20 cellular contexts compared by ENCODE assay signal in the genomic region with DNA sequence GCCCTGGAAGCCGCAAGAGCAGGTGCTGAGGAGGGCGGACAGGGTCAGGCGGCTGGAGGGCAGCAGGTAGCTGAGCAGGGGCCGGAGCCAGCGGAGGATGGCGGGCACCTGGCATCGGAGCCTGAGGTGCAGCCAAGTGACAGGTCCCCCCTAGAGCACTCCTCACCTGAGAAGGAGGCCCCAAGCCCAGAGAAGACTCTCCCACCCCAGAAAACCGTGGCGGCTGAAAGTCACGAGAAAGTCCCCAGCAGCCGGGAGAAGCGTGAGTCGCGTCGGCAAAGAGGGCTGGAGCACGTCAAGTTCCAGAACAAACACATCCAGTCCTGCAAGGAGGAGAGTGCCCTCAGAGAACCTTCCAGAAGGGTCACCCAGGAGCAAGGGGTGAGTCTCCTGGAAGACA. TPM values are rescaled to one million over a fixed set of nuclear protein-coding genes. Genes with fewer than 3 reads are reported as not detected.
A peak's percentile ranks its signal among the peaks of the same experiment; 100 is the strongest.
DNase-seq lines count a peak whose midpoint lies in the region; ATAC-seq and TF ChIP-seq lines count a peak whose summit lies in the region.
"Had no signal": no experiment of that assay in that cellular context is flagged by ENCODE, and none has a peak within 500 bp of the region (broad histone marks: within the 10 kb centered on the region; RNA-seq: fewer than 3 reads in every experiment).

No MANE protein-coding gene starts in this region.

- no peaks in the 10 kb centered on the region for H3K27me3 ChIP-seq in osteoblast (ENCODE audit: insufficient read depth, low read length)
- H3K27me3 ChIP-seq: BLaER1 had no signal

- no peaks in the 10 kb centered on the region for H3K4me1 Mint-ChIP-seq in activated naive CD4-positive, alpha-beta T cell treated with anti-CD3 and anti-CD28 coated beads, Interleukin-2, amount 10 ng/mL, durations not matched to agents 7 days and 5 days
- peaks cover 11 to 17% of the 10 kb centered on the region in 2 donors for H3K4me1 Mint-ChIP-seq in stimulated activated naive B cell treated with anti-CD40 and anti-IgM and Interleukin-4, amounts not matched to agents 10 μg/mL and 1 μg/mL and 100 μg/mL, for 72 hours

- H3K4me1 ChIP-seq in osteoblast (ENCODE audit: insufficient read depth, low read length) = no peaks in the 10 kb centered on the region
- H3K4me1 ChIP-seq: Caco-2, HAP-1 had no signal

- H3K79me2 ChIP-seq in osteoblast (ENCODE audit: insufficient read depth, low read length) = no peaks in the 10 kb centered on the region

- H3K27ac ChIP-seq in osteoblast (ENCODE audit: low read depth, low read length) = no peak overlapping the region
- H3K27ac ChIP-seq: 22Rv1, BLaER1, C4-2B had no signal

- H3K4me3 Mint-ChIP-seq in activated naive CD4-positive, alpha-beta T cell treated with anti-CD3 and anti-CD28 coated beads, Interleukin-2, amount 10 ng/mL, durations not matched to agents 7 days and 5 days = no peak overlapping the region
- H3K4me3 Mint-ChIP-seq in stimulated activated naive B cell treated with anti-CD40 and anti-IgM and Interleukin-4, amounts not matched to agents 10 μg/mL and 1 μg/mL and 100 μg/mL, for 72 hours = no peak overlapping the region
- H3K4me3 Mint-ChIP-seq: B cell; CD4-positive, CD25-positive, alpha-beta regulatory T cell; CD8-positive, alpha-beta T cell; HFFc6 had no signal

- H3K27ac Mint-ChIP-seq in activated naive CD4-positive, alpha-beta T cell treated with anti-CD3 and anti-CD28 coated beads, Interleukin-2, amount 50 U/mL, for 72 hours = peak overlapping the region; percentile 44 to 58
- H3K27ac Mint-ChIP-seq in activated naive CD4-positive, alpha-beta T cell treated with anti-CD3 and anti-CD28 coated beads, Interleukin-2, amount 10 ng/mL, durations not matched to agents 7 days and 5 days = no peak overlapping the region
- peak overlapping the region; percentile 76 for H3K27ac Mint-ChIP-seq in stimulated activated naive B cell treated with anti-CD40 and anti-IgM and Interleukin-4, amounts not matched to agents 10 μg/mL and 1 μg/mL and 100 μg/mL, for 72 hours
- H3K27ac Mint-ChIP-seq: B cell; CD4-positive, CD25-positive, alpha-beta regulatory T cell; CD8-positive, alpha-beta T cell; HFFc6 had no signal

- H3K36me3 Mint-ChIP-seq in activated naive CD4-positive, alpha-beta T cell treated with anti-CD3 and anti-CD28 coated beads, Interleukin-2, amount 50 U/mL, for 72 hours = peaks cover 0 to 7% of the 10 kb centered on the region in 2 donors
- H3K36me3 Mint-ChIP-seq in activated naive CD4-positive, alpha-beta T cell treated with anti-CD3 and anti-CD28 coated beads, Interleukin-2, amount 10 ng/mL, durations not matched to agents 7 days and 5 days = peaks cover 57% of the 10 kb centered on the region
- peaks cover 57 to 69% of the 10 kb centered on the region in 2 donors for H3K36me3 Mint-ChIP-seq in stimulated activated naive B cell treated with anti-CD40 and anti-IgM and Interleukin-4, amounts not matched to agents 10 μg/mL and 1 μg/mL and 100 μg/mL, for 72 hours

- no peaks in the 10 kb centered on the region for H3K9me3 Mint-ChIP-seq in activated naive CD4-positive, alpha-beta T cell treated with anti-CD3 and anti-CD28 coated beads, Interleukin-2, amount 50 U/mL, for 72 hours
- no peaks in the 10 kb centered on the region for H3K9me3 Mint-ChIP-seq in activated naive CD4-positive, alpha-beta T cell treated with anti-CD3 and anti-CD28 coated beads, Interleukin-2, amount 10 ng/mL, durations not matched to agents 7 days and 5 days
- no peaks in the 10 kb centered on the region for H3K9me3 Mint-ChIP-seq in stimulated activated naive B cell treated with anti-CD40 and anti-IgM and Interleukin-4, amounts not matched to agents 10 μg/mL and 1 μg/mL and 100 μg/mL, for 72 hours
- H3K9me3 Mint-ChIP-seq: CD4-positive, CD25-positive, alpha-beta regulatory T cell; CD8-positive, alpha-beta T cell; HFFc6 had no signal

- no peak for DNase-seq in activated naive CD4-positive, alpha-beta T cell treated with anti-CD3 and anti-CD28 coated beads, Interleukin-2, amount 50 U/mL, for 72 hours (ENCODE audit: low spot score in 2 of 2)
- DNase-seq in activated naive CD4-positive, alpha-beta T cell treated with anti-CD3 and anti-CD28 coated beads, Interleukin-2, amount 10 ng/mL, durations not matched to agents 7 days and 5 days = no peak
- DNase-seq in osteoblast (ENCODE audit: insufficient read length, low spot score, missing footprints) = peak; percentile 71
- no peak for DNase-seq in stimulated activated naive B cell treated with anti-CD40 and anti-IgM and Interleukin-4, amounts not matched to agents 10 μg/mL and 1 μg/mL and 100 μg/mL, for 72 hours
- DNase-seq in DMS53 treated with DMSO at 0.1 percent for 48 hours (lab: John Stamatoyannopoulos, UW; ENCODE audit: unreplicated experiment) = no peak
- no peak for DNase-seq in UCSD-AML1 (lab: John Stamatoyannopoulos, UW; ENCODE audit: unreplicated experiment)
- DNase-seq: Caco-2; CD4-positive, CD25-positive, alpha-beta regulatory T cell; CD8-positive, alpha-beta T cell; DMS153; DMS79; EL; GDM1; GOT3; HFFc6 had no signal

- H3K36me3 ChIP-seq in osteoblast (ENCODE audit: insufficient read depth, low read length) = peaks cover 61% of the 10 kb centered on the region

- H3K27me3 Mint-ChIP-seq in activated naive CD4-positive, alpha-beta T cell treated with anti-CD3 and anti-CD28 coated beads, Interleukin-2, amount 10 ng/mL, durations not matched to agents 7 days and 5 days = no peaks in the 10 kb centered on the region
- H3K27me3 Mint-ChIP-seq in stimulated activated naive B cell treated with anti-CD40 and anti-IgM and Interleukin-4, amounts not matched to agents 10 μg/mL and 1 μg/mL and 100 μg/mL, for 72 hours = no peaks in the 10 kb centered on the region
- H3K27me3 Mint-ChIP-seq: B cell; CD4-positive, CD25-positive, alpha-beta regulatory T cell had no signal

- no peaks in the 10 kb centered on the region for H3K9me3 ChIP-seq in osteoblast (ENCODE audit: low read depth, low read length)
- H3K9me3 ChIP-seq: BLaER1, Caco-2, HAP-1 had no signal

- no peak overlapping the region for H3K4me2 ChIP-seq in osteoblast (ENCODE audit: insufficient read depth, low read length)
- H3K4me2 ChIP-seq: BLaER1 had no signal

- no peak overlapping the region for H3K4me3 ChIP-seq in osteoblast (ENCODE audit: insufficient read depth, low read length)
- H3K4me3 ChIP-seq: BLaER1, HAP-1 had no signal

- CTCF ChIA-PET in activated naive CD4-positive, alpha-beta T cell treated with anti-CD3 and anti-CD28 coated beads, Interleukin-2, amount 10 ng/mL, durations not matched to agents 7 days and 5 days (lab: Charles Lee) = no interaction called here

- no peak for ATAC-seq in activated naive CD4-positive, alpha-beta T cell treated with anti-CD3 and anti-CD28 coated beads, Interleukin-2, amount 50 U/mL, for 72 hours
- no peak for ATAC-seq in stimulated activated naive B cell treated with anti-CD40 and anti-IgM and Interleukin-4, amounts not matched to agents 10 μg/mL and 1 μg/mL and 100 μg/mL, for 72 hours (replicated peaks)
- ATAC-seq: CD8-positive, alpha-beta T cell had no signal

- H2AFZ ChIP-seq in osteoblast (ENCODE audit: low read length) = no peak overlapping the region

- H4K20me1 ChIP-seq in osteoblast (ENCODE audit: insufficient read depth, low read length) = no peaks in the 10 kb centered on the region
- H4K20me1 ChIP-seq: BLaER1 had no signal

- TF ChIP-seq CTCF in osteoblast (IDR thresholded peaks at IDR 0.05; ENCODE audit: extremely low read depth, low read depth, low read length) = no peak

RNA-seq across cellular contexts. Expression of a gene that starts 20.5 kb away (rescaled TPM):
- 10 to 100 TPM; 28.6 to 39.1 TPM for total RNA-seq in activated naive CD4-positive, alpha-beta T cell treated with anti-CD3 and anti-CD28 coated beads, Interleukin-2, amount 50 U/mL, for 72 hours
- 22.4 and 25.7 TPM in 2 replicates for total RNA-seq in osteoblast

RNA-seq across cellular contexts. Expression of a gene that starts 31.4 kb away (rescaled TPM):
- 10 to 100 TPM; 14.3 to 17.1 TPM for total RNA-seq in activated naive CD4-positive, alpha-beta T cell treated with anti-CD3 and anti-CD28 coated beads, Interleukin-2, amount 50 U/mL, for 72 hours
- 2.4 and 3.3 TPM in 2 replicates for total RNA-seq in osteoblast

RNA-seq across cellular contexts. Expression of a gene that starts 51.1 kb away (rescaled TPM):
- 10 to 100 TPM in 1 of 2 donors, 1 to 10 TPM in 1; 5.8 to 12.9 TPM for total RNA-seq in activated naive CD4-positive, alpha-beta T cell treated with anti-CD3 and anti-CD28 coated beads, Interleukin-2, amount 50 U/mL, for 72 hours
- 29.5 and 32.2 TPM in 2 replicates for total RNA-seq in osteoblast
